In the genomic region with DNA sequence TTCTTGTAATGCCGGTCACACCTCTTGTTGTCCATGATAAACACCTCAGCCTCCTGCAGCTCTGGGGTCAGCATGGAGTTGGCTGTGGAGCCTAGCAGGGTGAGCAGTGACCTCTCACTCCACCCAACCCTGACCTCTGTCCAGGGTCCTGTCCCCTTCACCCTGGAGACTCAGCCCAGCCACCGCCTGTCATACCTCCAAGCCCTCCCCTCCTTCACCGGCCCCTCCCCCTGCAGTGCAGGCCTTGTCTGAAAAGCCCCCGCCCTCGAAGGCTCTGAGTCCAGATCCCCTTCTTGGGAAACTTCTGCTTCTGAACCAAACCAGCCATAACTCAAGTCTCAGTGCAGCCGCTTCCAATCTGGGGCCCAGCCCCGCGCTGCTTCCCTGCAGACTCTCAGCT, we compare ENCODE assay signal across 27 cellular contexts. TPM values are rescaled to one million over a fixed set of nuclear protein-coding genes. Genes with fewer than 3 reads are reported as not detected.
"Had no signal": no experiment of that assay in that cellular context is flagged by ENCODE, and none has a peak within 500 bp of the region (broad histone marks: within the 10 kb centered on the region; RNA-seq: fewer than 3 reads in every experiment).

No MANE protein-coding gene starts in this region.

- H3K4me1 ChIP-seq: body of pancreas, right lobe of liver, suprapubic skin, transverse colon, uterus had no signal

- FAIRE-seq: endometrium had no signal

- H3K9me3 ChIP-seq: body of pancreas, right lobe of liver, suprapubic skin, transverse colon, uterus had no signal

- H3K36me3 Mint-ChIP-seq: activated CD8-positive, alpha-beta memory T cell treated with anti-CD3 and anti-CD28 coated beads, Interleukin-2, amount 10 ng/mL, durations not matched to agents 7 days and 5 days; memory B cell had no signal

- H3K4me1 Mint-ChIP-seq: activated CD4-positive, alpha-beta T cell treated with anti-CD3 and anti-CD28 coated beads, Interleukin-2, amount 10 ng/mL, durations not matched to agents 7 days and 5 days; activated CD8-positive, alpha-beta memory T cell treated with anti-CD3 and anti-CD28 coated beads, Interleukin-2, amount 10 ng/mL, durations not matched to agents 7 days and 5 days; activated naive CD8-positive, alpha-beta T cell treated with anti-CD3 and anti-CD28 coated beads, Interleukin-2, amount 50 U/mL, for 24 hours; memory B cell; neural crest cell; stimulated activated naive CD8-positive, alpha-beta T cell treated with anti-CD3 and anti-CD28 coated beads, Interleukin-15, amount 100 ng/mL, for 72 hours had no signal

- H3K4me3 ChIP-seq: body of pancreas, cardiac muscle cell, right lobe of liver, skin epidermis, suprapubic skin, transverse colon, uterus had no signal

- H3K36me3 ChIP-seq: cardiac muscle cell, right lobe of liver, suprapubic skin, transverse colon, uterus had no signal

- H3K9me3 Mint-ChIP-seq: activated CD4-positive, alpha-beta T cell treated with anti-CD3 and anti-CD28 coated beads, Interleukin-2, amount 10 ng/mL, durations not matched to agents 7 days and 5 days; activated CD8-positive, alpha-beta T cell treated with anti-CD3 and anti-CD28 coated beads for 36 hours; memory B cell; neural crest cell; stimulated activated naive CD8-positive, alpha-beta T cell treated with anti-CD3 and anti-CD28 coated beads, Interleukin-15, amount 100 ng/mL, for 72 hours had no signal

- H3K4me3 Mint-ChIP-seq: activated CD4-positive, alpha-beta T cell treated with anti-CD3 and anti-CD28 coated beads, Interleukin-2, amount 10 ng/mL, durations not matched to agents 7 days and 5 days; activated CD8-positive, alpha-beta memory T cell treated with anti-CD3 and anti-CD28 coated beads, Interleukin-2, amount 10 ng/mL, durations not matched to agents 7 days and 5 days; activated CD8-positive, alpha-beta T cell treated with anti-CD3 and anti-CD28 coated beads for 36 hours; activated naive CD8-positive, alpha-beta T cell treated with anti-CD3 and anti-CD28 coated beads, Interleukin-2, amount 50 U/mL, for 24 hours; memory B cell; neural crest cell; stimulated activated naive CD8-positive, alpha-beta T cell treated with anti-CD3 and anti-CD28 coated beads, Interleukin-15, amount 100 ng/mL, for 72 hours had no signal

- DNase-seq: activated CD4-positive, alpha-beta T cell treated with anti-CD3 and anti-CD28 coated beads, Interleukin-2, amount 10 ng/mL, durations not matched to agents 7 days and 5 days; activated CD4-positive, CD25-positive, alpha-beta regulatory T cell treated with anti-CD3 and anti-CD28 coated beads, Interleukin-2, amount 50 U/mL, for 72 hours; activated CD8-positive, alpha-beta memory T cell treated with anti-CD3 and anti-CD28 coated beads, Interleukin-2, amount 10 ng/mL, durations not matched to agents 7 days and 5 days; activated CD8-positive, alpha-beta T cell treated with anti-CD3 and anti-CD28 coated beads for 36 hours; activated gamma-delta T cell; activated naive CD4-positive, alpha-beta T cell treated with anti-CD3 and anti-CD28 coated beads, Interleukin-2, amount 50 U/mL, for 16 hours; activated naive CD8-positive, alpha-beta T cell treated with anti-CD3 and anti-CD28 coated beads, Interleukin-2, amount 50 U/mL, for 24 hours; activated T-cell treated with anti-CD3 and anti-CD28 coated beads for 4 hours; body of pancreas; cortex of kidney; erythroblast; foreskin fibroblast; posterior cingulate gyrus; right lobe of liver; stimulated activated CD4-positive, alpha-beta T cell treated with anti-CD3 and anti-CD28 coated beads, Interleukin-1b, Interleukin-23, amount 100 ng/mL, for 48 hours; stimulated activated naive CD8-positive, alpha-beta T cell treated with anti-CD3 and anti-CD28 coated beads, Interleukin-15, amount 100 ng/mL, for 72 hours; transverse colon; uterus had no signal

- H3K27ac Mint-ChIP-seq: activated CD4-positive, alpha-beta T cell treated with anti-CD3 and anti-CD28 coated beads, Interleukin-2, amount 10 ng/mL, durations not matched to agents 7 days and 5 days; activated CD8-positive, alpha-beta memory T cell treated with anti-CD3 and anti-CD28 coated beads, Interleukin-2, amount 10 ng/mL, durations not matched to agents 7 days and 5 days; activated CD8-positive, alpha-beta T cell treated with anti-CD3 and anti-CD28 coated beads for 36 hours; activated naive CD8-positive, alpha-beta T cell treated with anti-CD3 and anti-CD28 coated beads, Interleukin-2, amount 50 U/mL, for 24 hours; memory B cell; stimulated activated naive CD8-positive, alpha-beta T cell treated with anti-CD3 and anti-CD28 coated beads, Interleukin-15, amount 100 ng/mL, for 72 hours had no signal

- H3K27me3 ChIP-seq: body of pancreas, cardiac muscle cell, right lobe of liver, suprapubic skin, transverse colon, uterus had no signal

- ATAC-seq: activated CD8-positive, alpha-beta memory T cell treated with anti-CD3 and anti-CD28 coated beads, Interleukin-2, amount 10 ng/mL, durations not matched to agents 7 days and 5 days; activated CD8-positive, alpha-beta T cell treated with anti-CD3 and anti-CD28 coated beads for 36 hours; activated naive CD8-positive, alpha-beta T cell treated with anti-CD3 and anti-CD28 coated beads, Interleukin-2, amount 50 U/mL, for 24 hours; body of pancreas; stimulated activated naive CD8-positive, alpha-beta T cell treated with anti-CD3 and anti-CD28 coated beads, Interleukin-15, amount 100 ng/mL, for 72 hours had no signal

- H3K27ac ChIP-seq: body of pancreas, cardiac muscle cell, right lobe of liver, skin epidermis, suprapubic skin, transverse colon, uterus had no signal

- H3K27me3 Mint-ChIP-seq: activated naive CD8-positive, alpha-beta T cell treated with anti-CD3 and anti-CD28 coated beads, Interleukin-2, amount 50 U/mL, for 24 hours had no signal

RNA-seq across cellular contexts. Expression of gene PRSS50, which starts 25.3 kb away (rescaled TPM):
- total RNA-seq: activated CD4-positive, alpha-beta T cell treated with anti-CD3 and anti-CD28 coated beads, Interleukin-2, amount 10 ng/mL, durations not matched to agents 7 days and 5 days; activated CD8-positive, alpha-beta memory T cell treated with anti-CD3 and anti-CD28 coated beads, Interleukin-2, amount 10 ng/mL, durations not matched to agents 7 days and 5 days; activated CD8-positive, alpha-beta T cell treated with anti-CD3 and anti-CD28 coated beads for 36 hours; fibroblast of lung; mononuclear cell; suprapubic skin; T-helper 2 cell treated with Interferon-gamma antibody and Interleukin-4, amounts not matched to agents 100 ng/mL and 5 ng/mL, for 36 hours had no signal
- polyA plus RNA-seq: fibroblast of lung had no signal

RNA-seq across cellular contexts. Expression of gene TMIE, which starts 41.8 kb away (rescaled TPM):
- total RNA-seq: activated CD8-positive, alpha-beta memory T cell treated with anti-CD3 and anti-CD28 coated beads, Interleukin-2, amount 10 ng/mL, durations not matched to agents 7 days and 5 days; body of pancreas; neural crest cell; T-helper 2 cell treated with Interferon-gamma antibody and Interleukin-4, amounts not matched to agents 100 ng/mL and 5 ng/mL, for 36 hours; transverse colon had no signal
